8 cellular contexts compared by ENCODE assay signal in the genomic region with DNA sequence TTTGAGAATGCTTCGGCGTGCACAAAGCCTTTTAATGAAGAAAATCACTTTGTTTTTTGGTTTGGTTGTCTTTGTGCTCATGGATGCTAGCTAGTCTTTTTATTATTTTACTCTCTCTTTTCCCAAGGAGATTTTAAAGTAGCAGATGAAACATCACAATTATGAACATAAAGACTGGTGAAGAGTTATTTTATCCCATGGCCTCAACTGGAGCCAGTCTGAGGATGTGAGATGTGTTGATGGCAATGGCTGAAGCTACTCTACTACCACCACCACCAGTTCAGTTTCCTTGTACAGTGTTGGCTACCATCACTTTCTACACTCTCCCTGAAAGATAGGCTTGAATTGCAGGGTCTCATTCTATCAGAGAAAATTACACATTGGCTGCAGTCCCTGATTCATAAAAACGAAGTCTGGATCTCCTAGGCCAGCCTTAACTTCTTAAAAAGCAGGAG. TPM values are rescaled to one million over a fixed set of nuclear protein-coding genes. Genes with fewer than 3 reads are reported as not detected.
A peak's percentile ranks its signal among the peaks of the same experiment; 100 is the strongest.
DNase-seq lines count a peak whose midpoint lies in the region; ATAC-seq lines count a peak whose summit lies in the region.

No MANE protein-coding gene starts in this region.

- peak overlapping the region; percentile 88 for H3K27ac Mint-ChIP-seq in activated naive CD8-positive, alpha-beta T cell treated with anti-CD3 and anti-CD28 coated beads, Interleukin-2, amount 10 ng/mL, durations not matched to agents 7 days and 5 days

- no peaks in the 10 kb centered on the region for H3K36me3 ChIP-seq in thymus (ENCODE audit: control insufficient read depth, insufficient read depth)

- H3K4me1 Mint-ChIP-seq in activated T-cell treated with anti-CD3 and anti-CD28 coated beads, Interleukin-2, amount 50 U/mL, for 4 hours (ENCODE audit: low read depth) = peaks cover 36% of the 10 kb centered on the region
- peaks cover 29% of the 10 kb centered on the region for H3K4me1 Mint-ChIP-seq in activated naive CD8-positive, alpha-beta T cell treated with anti-CD3 and anti-CD28 coated beads, Interleukin-2, amount 10 ng/mL, durations not matched to agents 7 days and 5 days

- peak overlapping the region; percentile 78 for H3K4me3 ChIP-seq in thymus (ENCODE audit: low read length)

- H3K27ac ChIP-seq in layer of hippocampus (ENCODE audit: low read depth, low read length) (peak overlapping the region; percentile 86), thymus (ENCODE audit: low read depth) (peak overlapping the region; percentile 83)

- 32% methylated on average over 3 of the region's 3 CpGs for WGBS in thymus

- no peaks in the 10 kb centered on the region for H3K27me3 Mint-ChIP-seq in activated T-cell treated with anti-CD3 and anti-CD28 coated beads, Interleukin-2, amount 50 U/mL, for 4 hours (ENCODE audit: low read depth)
- H3K27me3 Mint-ChIP-seq in activated naive CD8-positive, alpha-beta T cell treated with anti-CD3 and anti-CD28 coated beads, Interleukin-2, amount 10 ng/mL, durations not matched to agents 7 days and 5 days = no peaks in the 10 kb centered on the region

- POLR2A ChIA-PET in activated naive CD8-positive, alpha-beta T cell treated with anti-CD3 and anti-CD28 coated beads, Interleukin-2, amount 10 ng/mL, durations not matched to agents 7 days and 5 days (lab: Charles Lee) = interaction anchor here (0.6 kb wide), 1 partner anchor 256 kb away, joined by 4 read pairs; a partner anchor contains a TSS

- ATAC-seq in activated T-cell treated with anti-CD3 and anti-CD28 coated beads, Interleukin-2, amount 50 U/mL, for 4 hours = no peak
- no peak for ATAC-seq in activated naive CD8-positive, alpha-beta T cell treated with anti-CD3 and anti-CD28 coated beads, Interleukin-2, amount 10 ng/mL, durations not matched to agents 7 days and 5 days (ENCODE audit: low read depth)
- ATAC-seq in activated CD4-positive, CD25-positive, alpha-beta regulatory T cell treated with anti-CD3 and anti-CD28 coated beads, Interleukin-2, amount 50 U/mL, for 24 hours = no peak

- H3K9me3 Mint-ChIP-seq in activated T-cell treated with anti-CD3 and anti-CD28 coated beads, Interleukin-2, amount 50 U/mL, for 4 hours = no peaks in the 10 kb centered on the region
- H3K9me3 Mint-ChIP-seq in activated naive CD8-positive, alpha-beta T cell treated with anti-CD3 and anti-CD28 coated beads, Interleukin-2, amount 10 ng/mL, durations not matched to agents 7 days and 5 days = no peaks in the 10 kb centered on the region

- no peak for DNase-seq in activated T-cell treated with anti-CD3 and anti-CD28 coated beads, Interleukin-2, amount 50 U/mL, for 4 hours
- DNase-seq in activated T-cell treated with anti-CD3 and anti-CD28 coated beads for 4 hours (no peak), KG1 (lab: John Stamatoyannopoulos, UW) (no peak)
- DNase-seq in activated naive CD8-positive, alpha-beta T cell treated with anti-CD3 and anti-CD28 coated beads, Interleukin-2, amount 10 ng/mL, durations not matched to agents 7 days and 5 days = no peak
- no peak for DNase-seq in NK-92 treated with Interleukin-12 subunit alpha and Interleukin-12 subunit beta, amount 100 ng/mL, for 24 hours (lab: John Stamatoyannopoulos, UW)

- peaks cover 5% of the 10 kb centered on the region for H3K36me3 Mint-ChIP-seq in activated T-cell treated with anti-CD3 and anti-CD28 coated beads, Interleukin-2, amount 50 U/mL, for 4 hours (ENCODE audit: insufficient read depth)
- peaks cover 14% of the 10 kb centered on the region for H3K36me3 Mint-ChIP-seq in activated naive CD8-positive, alpha-beta T cell treated with anti-CD3 and anti-CD28 coated beads, Interleukin-2, amount 10 ng/mL, durations not matched to agents 7 days and 5 days

- peaks cover 7% of the 10 kb centered on the region for H3K4me1 ChIP-seq in thymus (ENCODE audit: control insufficient read depth, insufficient read depth, low read length)

- H3K27me3 ChIP-seq in layer of hippocampus (ENCODE audit: control insufficient read depth, insufficient read depth, low read length) (no peaks in the 10 kb centered on the region), thymus (ENCODE audit: control insufficient read depth, insufficient read depth) (no peaks in the 10 kb centered on the region)

- H3K9me3 ChIP-seq in thymus (ENCODE audit: control insufficient read depth) = no peaks in the 10 kb centered on the region

- H3K4me3 Mint-ChIP-seq in activated T-cell treated with anti-CD3 and anti-CD28 coated beads, Interleukin-2, amount 50 U/mL, for 4 hours = peak overlapping the region; percentile 92
- H3K4me3 Mint-ChIP-seq in activated naive CD8-positive, alpha-beta T cell treated with anti-CD3 and anti-CD28 coated beads, Interleukin-2, amount 10 ng/mL, durations not matched to agents 7 days and 5 days = peak overlapping the region; percentile 65

RNA-seq across cellular contexts. Expression of a gene that starts 0.5 kb away (rescaled TPM):
- 10 to 100 TPM; 16.5 to 22.8 (median 20.3) TPM for total RNA-seq in activated T-cell treated with anti-CD3 and anti-CD28 coated beads, Interleukin-2, amount 50 U/mL, for 4 hours
- total RNA-seq in activated naive CD8-positive, alpha-beta T cell treated with anti-CD3 and anti-CD28 coated beads, Interleukin-2, amount 10 ng/mL, durations not matched to agents 7 days and 5 days = 10 to 100 TPM; 71.5 to 76.5 TPM
- 35.0 TPM for polyA plus RNA-seq in thymus

RNA-seq across cellular contexts. Expression of a gene that starts 33.7 kb away (rescaled TPM):
- not detected for total RNA-seq in activated T-cell treated with anti-CD3 and anti-CD28 coated beads, Interleukin-2, amount 50 U/mL, for 4 hours
- not detected for total RNA-seq in activated naive CD8-positive, alpha-beta T cell treated with anti-CD3 and anti-CD28 coated beads, Interleukin-2, amount 10 ng/mL, durations not matched to agents 7 days and 5 days
- polyA plus RNA-seq in thymus = 0.11 TPM
